8 cellular contexts compared by ENCODE assay signal in the genomic region with DNA sequence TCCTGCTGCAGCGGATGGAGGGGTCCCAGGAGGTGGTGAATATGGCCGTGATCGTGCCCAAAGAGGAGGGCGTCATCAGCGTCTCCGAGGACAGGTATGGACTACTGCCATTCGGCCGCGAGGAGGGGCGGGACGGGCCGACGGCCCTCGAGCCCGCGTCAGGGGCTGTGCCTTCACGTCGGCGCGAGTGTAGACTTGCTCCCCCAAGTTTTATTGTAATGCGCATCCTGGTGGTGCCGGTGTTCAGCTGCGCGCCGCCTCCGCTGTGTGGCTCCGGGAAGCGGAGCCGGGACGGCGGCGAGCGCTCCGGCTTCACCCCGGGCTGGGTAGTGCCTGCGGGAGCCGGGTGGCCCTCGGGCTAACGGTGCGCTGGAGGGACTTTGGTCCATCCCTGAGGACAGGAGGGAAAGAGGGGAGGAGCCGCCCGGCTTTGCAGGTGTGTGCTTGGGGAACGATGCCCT. TPM values are rescaled to one million over a fixed set of nuclear protein-coding genes. Genes with fewer than 3 reads are reported as not detected.
DNase-seq lines count a peak whose midpoint lies in the region; ATAC-seq and TF ChIP-seq lines count a peak whose summit lies in the region.

No MANE protein-coding gene starts in this region.

- ATAC-seq in GM21423 (IDR thresholded peaks at IDR 0.05; ENCODE audit: unreplicated experiment) (peak; percentile 27), T-cell (replicated peaks in 1 of 4) (peak; percentile 47 to 56 (median 53))

- DNase-seq in DMS79 treated with DMSO at 0.1 percent for 48 hours (lab: John Stamatoyannopoulos, UW) (peak; percentile 44), T-cell (peak in 32 of 34 experiments; percentile 55 to 78 (median 65)), astrocyte of the cerebellum (ENCODE audit: low read depth) (no peak), iPS DF 6.9 (ENCODE audit: low read depth, low spot score) (peak; percentile 41), NCI-H2107 (lab: John Stamatoyannopoulos, UW) (no peak)

- H3K4me1 ChIP-seq in HUES6 (ENCODE audit: control insufficient read depth, insufficient read depth, low read length) (peaks cover 36% of the 10 kb centered on the region), iPS DF 6.9 (ENCODE audit: control insufficient read depth, insufficient read depth, low read length) (peaks cover 3% of the 10 kb centered on the region; the same call in 1 of the 2 replicates), skeletal muscle tissue (ENCODE audit: control insufficient read depth in 3 of 3, insufficient read depth in 3 of 3, low read length in 3 of 3) (peaks cover 9 to 17% (median 15%) of the 10 kb centered on the region in 3 donors)

- H3K27ac Mint-ChIP-seq in T-cell = peak overlapping the region; percentile 78 to 87

- CTCF ChIA-PET in T-cell (lab: Charles Lee) = interaction anchor here (0.7 to 1.9 kb wide), 6 partner anchors 18 to 214 kb away, joined by 3 to 10 read pairs (median 4); partner anchors contain the start of gene INTS6 (in 1 of the 2)

- peak overlapping the region; percentile 36; the same call in 1 of the 2 replicates for H3K27ac ChIP-seq in HUES6 (ENCODE audit: low read depth, low read length)
- no peak overlapping the region for H3K27ac ChIP-seq in iPS DF 6.9 (ENCODE audit: low read length)
- peak overlapping the region; percentile 78 for H3K27ac ChIP-seq in skeletal muscle tissue (ENCODE audit: low read depth, low read length)

- peak overlapping the region; percentile 83 to 100 (median 97) for H3K4me3 Mint-ChIP-seq in T-cell

- peak overlapping the region; percentile 72 for H3K9ac ChIP-seq in HUES6 (ENCODE audit: low read length)
- peak overlapping the region; percentile 78 to 82 (median 79) for H3K9ac ChIP-seq in skeletal muscle tissue (ENCODE audit: low read depth in 1 of 3, low read length in 3 of 3)

- H3K27me3 ChIP-seq in HUES6 (ENCODE audit: control insufficient read depth, insufficient read depth, low read length) (no peaks in the 10 kb centered on the region), iPS DF 6.9 (ENCODE audit: control insufficient read depth, insufficient read depth, low read length) (no peaks in the 10 kb centered on the region), skeletal muscle tissue (ENCODE audit: control insufficient read depth in 3 of 3, insufficient read depth in 3 of 3, low read length in 3 of 3) (no peaks in the 10 kb centered on the region)

- H3K4me1 Mint-ChIP-seq in T-cell = peaks cover 29 to 49% (median 43%) of the 10 kb centered on the region in 3 donors

- H3K27me3 Mint-ChIP-seq in T-cell = no peaks in the 10 kb centered on the region

- H3K9me3 ChIP-seq in HUES6 (ENCODE audit: control insufficient read depth, insufficient read depth, low read depth, low read length) = no peaks in the 10 kb centered on the region
- H3K9me3 ChIP-seq in iPS DF 6.9 (ENCODE audit: control insufficient read depth, insufficient read depth, low read length) = no peaks in the 10 kb centered on the region
- H3K9me3 ChIP-seq in skeletal muscle tissue (ENCODE audit: control insufficient read depth in 3 of 3, low read length in 3 of 3) = no peaks in the 10 kb centered on the region

- TF ChIP-seq CTCF in astrocyte of the cerebellum (IDR thresholded peaks at IDR 0.05; ENCODE audit: low read depth, low read length, missing control alignments) = peak; percentile 3

- H3K36me3 ChIP-seq in HUES6 (ENCODE audit: control insufficient read depth, insufficient read depth, low read length) = no peaks in the 10 kb centered on the region
- no peaks in the 10 kb centered on the region for H3K36me3 ChIP-seq in iPS DF 6.9 (ENCODE audit: control insufficient read depth, insufficient read depth, low read length)
- no peaks in the 10 kb centered on the region for H3K36me3 ChIP-seq in skeletal muscle tissue (ENCODE audit: control insufficient read depth in 3 of 3, insufficient read depth in 3 of 3, low read length in 3 of 3)

- POLR2A ChIA-PET in T-cell (lab: Charles Lee) = interaction anchor here (0.6 to 2.9 kb wide), 7 partner anchors 55 to 369 kb away, joined by 3 to 44 read pairs (median 4); partner anchors contain the start of gene INTS6 (in 1 of the 2)

- no peaks in the 10 kb centered on the region for H3K36me3 Mint-ChIP-seq in T-cell

- in situ Hi-C loops in astrocyte of the cerebellum (cut with HindIII; ENCODE audit: low sequenced_read_pairs) = no loop called here

- H3K4me3 ChIP-seq in HUES6 (ENCODE audit: low read depth, low read length) (peak overlapping the region; percentile 91), astrocyte of the cerebellum (ENCODE audit: low read depth, low read length) (peak overlapping the region; percentile 80), iPS DF 6.9 (ENCODE audit: low read length) (peak overlapping the region; percentile 76), skeletal muscle tissue (ENCODE audit: low read length in 3 of 3) (peak overlapping the region; percentile 82 to 91 (median 88))

- no peaks in the 10 kb centered on the region for H3K9me3 Mint-ChIP-seq in T-cell

- WGBS in iPS DF 6.9 (ENCODE audit: insufficient coverage, insufficient read length) = no CpG with 5 or more reads among the region's 43 CpGs

RNA-seq across cellular contexts. Expression of gene WDFY2, which starts 0.5 kb away (rescaled TPM):
- 10 to 100 TPM; 18.2 to 28.3 (median 20.0) TPM for total RNA-seq in T-cell
- total RNA-seq in skeletal muscle tissue = 6.8 TPM

Comparison
In these comparisons a context has a peak if more than half of its experiments do, and no peak if none do; other contexts are left out.
1. DNase-seq: peak in DMS79 treated with DMSO at 0.1 percent for 48 hours (single experiment), T-cell (32 of 34) and iPS DF 6.9 (single experiment); none in astrocyte of the cerebellum (single experiment) and NCI-H2107 (single experiment).
2. Peak in every context shown above with its lines, with median percentiles within 50 percentile points of each other: H3K4me3 ChIP-seq.